16 cellular contexts compared by ENCODE assay signal in genomic region chr20:57263767-57264150, GRCh38. TPM values are rescaled to one million over a fixed set of nuclear protein-coding genes. Genes with fewer than 3 reads are reported as not detected.
DNase-seq lines count a peak whose midpoint lies in the region; ATAC-seq and TF ChIP-seq lines count a peak whose summit lies in the region.
"Had no signal": no experiment of that assay in that cellular context is flagged by ENCODE, and none has a peak within 500 bp of the region (broad histone marks: within the 10 kb centered on the region; RNA-seq: fewer than 3 reads in every experiment).

No MANE protein-coding gene starts in this region.

- peaks cover 75% of the 10 kb centered on the region for H3K79me2 ChIP-seq in SU-DHL-6 (ENCODE audit: insufficient read depth, low read length)

- peaks cover 49% of the 10 kb centered on the region for H3K4me1 ChIP-seq in cardiac muscle cell (ENCODE audit: low read depth)
- peaks cover 0 to 16% (median 7%) of the 10 kb centered on the region in 9 donors for H3K4me1 ChIP-seq in heart right ventricle
- peaks cover 50% of the 10 kb centered on the region for H3K4me1 ChIP-seq in iPS-20b (ENCODE audit: insufficient read depth, low read length)

- 57 to 68% methylated on average over 6 of the region's 6 CpGs for WGBS in heart right ventricle, 2 donors

- H3F3A ChIP-seq in SU-DHL-6 (ENCODE audit: insufficient read depth) = peaks cover 31% of the 10 kb centered on the region

- H2AFZ ChIP-seq in SU-DHL-6 (ENCODE audit: low read depth, low read length, severe bottlenecking) = no peak overlapping the region

- H3K27ac ChIP-seq in cardiac muscle cell (peak overlapping the region; percentile 88), heart right ventricle (peak overlapping the region in 3 of 10 donors; percentile 61 to 68 (median 63)), SU-DHL-6 (ENCODE audit: low read depth, low read length) (peak overlapping the region; percentile 86), iPS-20b (ENCODE audit: low read length) (no peak overlapping the region)

- peak overlapping the region; percentile 89 for H3K4me3 Mint-ChIP-seq in type B pancreatic cell
- H3K4me3 Mint-ChIP-seq: activated B cell treated with CpG ODN at 0.5 μM for 24 hours; activated naive CD4-positive, alpha-beta T cell treated with anti-CD3 and anti-CD28 coated beads, Interleukin-2, amount 50 U/mL, for 24 hours; CD8-positive, alpha-beta T cell had no signal

- H3K36me3 Mint-ChIP-seq in type B pancreatic cell = no peaks in the 10 kb centered on the region
- H3K36me3 Mint-ChIP-seq: activated naive CD4-positive, alpha-beta T cell treated with anti-CD3 and anti-CD28 coated beads, Interleukin-2, amount 50 U/mL, for 24 hours; CD8-positive, alpha-beta T cell had no signal

- no peaks in the 10 kb centered on the region for H3K9me2 ChIP-seq in SU-DHL-6 (replicated peaks; ENCODE audit: insufficient read depth, low read length)

- no peaks in the 10 kb centered on the region for H3K9me3 ChIP-seq in cardiac muscle cell (ENCODE audit: low read depth)
- H3K9me3 ChIP-seq in heart right ventricle = no peaks in the 10 kb centered on the region
- no peaks in the 10 kb centered on the region for H3K9me3 ChIP-seq in SU-DHL-6 (ENCODE audit: insufficient read depth, low read length)
- H3K9me3 ChIP-seq in iPS-20b (ENCODE audit: insufficient read depth, low read depth, low read length) = no peaks in the 10 kb centered on the region

- H3K27me3 ChIP-seq in cardiac muscle cell (peaks cover 16% of the 10 kb centered on the region), heart right ventricle (peaks cover 23 to 100% (median 95%) of the 10 kb centered on the region in 7 donors), SU-DHL-6 (ENCODE audit: low read length) (no peaks in the 10 kb centered on the region), iPS-20b (ENCODE audit: insufficient read depth, low read length) (peaks cover 98% of the 10 kb centered on the region)

- H4K20me1 ChIP-seq in SU-DHL-6 (ENCODE audit: low read depth, low read length) = peaks cover 7% of the 10 kb centered on the region; the same call in 1 of the 2 replicates

- peak overlapping the region; percentile 96 for H3K9ac ChIP-seq in SU-DHL-6 (ENCODE audit: low read length)
- no peak overlapping the region for H3K9ac ChIP-seq in iPS-20b (ENCODE audit: low read depth, low read length)

- no peaks in the 10 kb centered on the region for H3K9me3 Mint-ChIP-seq in type B pancreatic cell
- H3K9me3 Mint-ChIP-seq: activated B cell treated with CpG ODN at 0.5 μM for 24 hours; activated naive CD4-positive, alpha-beta T cell treated with anti-CD3 and anti-CD28 coated beads, Interleukin-2, amount 50 U/mL, for 24 hours; CD8-positive, alpha-beta T cell had no signal

- H3K36me3 ChIP-seq in cardiac muscle cell = no peaks in the 10 kb centered on the region
- no peaks in the 10 kb centered on the region for H3K36me3 ChIP-seq in heart right ventricle
- H3K36me3 ChIP-seq in SU-DHL-6 (ENCODE audit: low read length) = 0 out of 2 replicates have a peak, but pooled peaks cover 3% of the 10 kb centered on the region
- no peaks in the 10 kb centered on the region for H3K36me3 ChIP-seq in iPS-20b (ENCODE audit: insufficient read depth, low read depth, low read length)

- TF ChIP-seq CTCF in cardiac muscle cell (IDR thresholded peaks at IDR 0.05; ENCODE audit: low read depth, low read length) = no peak
- no peak for TF ChIP-seq CTCF in heart right ventricle (IDR thresholded peaks at IDR 0.05)
- no peak for TF ChIP-seq CTCF in SU-DHL-6 (IDR thresholded peaks at IDR 0.05; ENCODE audit: insufficient read depth, low read length, poor library complexity, severe bottlenecking)
- TF ChIP-seq CTCF in type B pancreatic cell (conservative IDR thresholded peaks at IDR 0.05) = peak; percentile 27

- H3K27ac Mint-ChIP-seq in type B pancreatic cell = peak overlapping the region; percentile 83
- H3K27ac Mint-ChIP-seq: activated B cell treated with CpG ODN at 0.5 μM for 24 hours; activated naive CD4-positive, alpha-beta T cell treated with anti-CD3 and anti-CD28 coated beads, Interleukin-2, amount 50 U/mL, for 24 hours; CD8-positive, alpha-beta T cell had no signal

- peak overlapping the region; percentile 97 for H3K4me2 ChIP-seq in SU-DHL-6 (ENCODE audit: low read depth, low read length, poor library complexity, severe bottlenecking)

- intact Hi-C loops in heart right ventricle (cut with DNase I) = loop anchor here in 2 of 10 donors (5.0 kb wide), 1 partner anchor 101 kb away; no protein-coding TSS in a partner anchor

- ATAC-seq in heart right ventricle (no peak), GM21381 (IDR thresholded peaks at IDR 0.05; ENCODE audit: unreplicated experiment) (no peak), GM18498 (IDR thresholded peaks at IDR 0.05; ENCODE audit: unreplicated experiment) (no peak), GM19351 (IDR thresholded peaks at IDR 0.05; ENCODE audit: unreplicated experiment) (no peak)
- ATAC-seq: CD8-positive, alpha-beta T cell; PC-3 had no signal

- peaks cover 18% of the 10 kb centered on the region for H3K27me3 Mint-ChIP-seq in type B pancreatic cell

- H3K4me3 ChIP-seq in cardiac muscle cell (peak overlapping the region; percentile 55), heart right ventricle (no peak overlapping the region), SU-DHL-6 (ENCODE audit: insufficient read depth, low read length, poor library complexity, severe bottlenecking) (peak overlapping the region; percentile 96), iPS-20b (ENCODE audit: low read length) (peak overlapping the region; percentile 58)

- H3K4me1 Mint-ChIP-seq in type B pancreatic cell (ENCODE audit: unreplicated experiment) = peaks cover 61% of the 10 kb centered on the region

- DNase-seq in cardiac muscle cell (ENCODE audit: low read depth in 1 of 2, low spot score in 1 of 2) (no peak), heart right ventricle (no peak), type B pancreatic cell (ENCODE audit: extremely low spot score, unreplicated experiment) (no peak)
- DNase-seq: activated B cell treated with CpG ODN at 0.5 μM for 24 hours; CD8-positive, alpha-beta T cell; foreskin melanocyte; NCI-H1092; NCI-H446; PC-3 had no signal

RNA-seq across cellular contexts. Expression of gene BMP7, which starts 2.7 kb away (rescaled TPM):
- total RNA-seq in cardiac muscle cell (213 and 276 TPM in 2 replicates), heart right ventricle (10 to 100 TPM in 3 of 10 donors, 1 to 10 TPM in 7; 1.3 to 19.2 (median 4.7) TPM), type B pancreatic cell (ENCODE audit: low replicate concordance) (115 and 287 TPM in 2 replicates)
- polyA plus RNA-seq in cardiac muscle cell (130 and 178 TPM in 2 replicates), heart right ventricle (1 to 10 TPM in 1 of 2 donors, under 1 TPM in 1; 0.72 to 3.9 TPM)
- total RNA-seq: activated B cell treated with CpG ODN at 0.5 μM for 24 hours; bronchial epithelial cell; CD8-positive, alpha-beta T cell; PC-3 had no signal

Comparison
In these comparisons a context has a peak if more than half of its experiments do, and no peak if none do; other contexts are left out.
1. H3K4me3 ChIP-seq: peak in cardiac muscle cell (single experiment), SU-DHL-6 (single experiment) and iPS-20b (single experiment); none in heart right ventricle (0 of 10).